ENCODE assay signal across 31 cellular contexts in genomic region chr10:13845897-13846296, GRCh38.
"Had no signal": no experiment of that assay in that cellular context is flagged by ENCODE, and none has a peak within 500 bp of the region (broad histone marks: within the 10 kb centered on the region; RNA-seq: fewer than 3 reads in every experiment).

No MANE protein-coding gene starts in this region.

- H3K9ac ChIP-seq: neural progenitor cell had no signal

- H3K27ac ChIP-seq: left lung, lower lobe of right lung, neural progenitor cell, neutrophil, ovary, right atrium auricular region, skin epidermis, stomach, suprapubic skin, thoracic aorta, upper lobe of right lung had no signal

- H3K27me3 ChIP-seq: neural progenitor cell, ovary, right atrium auricular region, suprapubic skin, tibial artery, upper lobe of right lung had no signal

- H3K4me2 ChIP-seq: neural progenitor cell had no signal

- ATAC-seq: left colon; left lung; lower lobe of right lung; natural killer cell; sciatic nerve; stimulated activated naive B cell treated with anti-CD40 and anti-IgM and Interleukin-4, amounts not matched to agents 10 μg/mL and 1 μg/mL and 100 μg/mL, for 72 hours; stimulated activated naive CD8-positive, alpha-beta T cell treated with anti-CD3 and anti-CD28 coated beads, Interleukin-15, Interleukin-2, amounts not matched to agents 100 U/mL and 50 U/mL, for 24 hours; upper lobe of right lung had no signal

- H2AFZ ChIP-seq: neural progenitor cell had no signal

- H3K36me3 ChIP-seq: left lung, lower lobe of right lung, neural progenitor cell, neutrophil, ovary, right atrium auricular region, stomach, suprapubic skin, thoracic aorta, tibial artery, upper lobe of right lung had no signal

- H3K4me3 ChIP-seq: left lung, lower lobe of right lung, neural progenitor cell, ovary, right atrium auricular region, skin epidermis, stomach, suprapubic skin, thoracic aorta, tibial artery, upper lobe of right lung had no signal

- H3K4me1 ChIP-seq: suprapubic skin had no signal

- FAIRE-seq: islet of Langerhans, kidney, urothelium cell line had no signal

- H3K9me3 ChIP-seq: lower lobe of right lung, neutrophil, ovary, right atrium auricular region, suprapubic skin, thoracic aorta, tibial artery, upper lobe of right lung had no signal

- DNase-seq: hypothalamus; immature natural killer cell; kidney; left colon; left lung; lower lobe of right lung; mammary epithelial cell; mesenchymal stem cell; naive B cell; natural killer cell; nephron progenitor cell; ovary; stimulated activated CD4-positive, alpha-beta T cell treated with anti-CD3 and anti-CD28 coated beads, Interleukin-12 subunit alpha, Interleukin-12 subunit beta, amount 100 ng/mL, for 4 hours; stimulated activated CD4-positive, alpha-beta T cell treated with anti-CD3 and anti-CD28 coated beads, Interleukin-15, amount 100 ng/mL, for 24 hours; stimulated activated CD4-positive, alpha-beta T cell treated with anti-CD3 and anti-CD28 coated beads, Interleukin-2, amount 100 ng/mL, for 24 hours; stimulated activated CD4-positive, alpha-beta T cell treated with anti-CD3 and anti-CD28 coated beads, Interleukin-4, amount 100 ng/mL, for 1 hour; stimulated activated naive B cell treated with anti-CD40 and anti-IgM and Interleukin-4, amounts not matched to agents 10 μg/mL and 1 μg/mL and 100 μg/mL, for 72 hours; stimulated activated naive CD8-positive, alpha-beta T cell treated with anti-CD3 and anti-CD28 coated beads, Interleukin-15, Interleukin-2, amounts not matched to agents 100 U/mL and 50 U/mL, for 24 hours; stomach; tibial artery; trophoblast cell; upper lobe of right lung had no signal
